ENCODE assay signal across 1 cellular context in the genomic region with DNA sequence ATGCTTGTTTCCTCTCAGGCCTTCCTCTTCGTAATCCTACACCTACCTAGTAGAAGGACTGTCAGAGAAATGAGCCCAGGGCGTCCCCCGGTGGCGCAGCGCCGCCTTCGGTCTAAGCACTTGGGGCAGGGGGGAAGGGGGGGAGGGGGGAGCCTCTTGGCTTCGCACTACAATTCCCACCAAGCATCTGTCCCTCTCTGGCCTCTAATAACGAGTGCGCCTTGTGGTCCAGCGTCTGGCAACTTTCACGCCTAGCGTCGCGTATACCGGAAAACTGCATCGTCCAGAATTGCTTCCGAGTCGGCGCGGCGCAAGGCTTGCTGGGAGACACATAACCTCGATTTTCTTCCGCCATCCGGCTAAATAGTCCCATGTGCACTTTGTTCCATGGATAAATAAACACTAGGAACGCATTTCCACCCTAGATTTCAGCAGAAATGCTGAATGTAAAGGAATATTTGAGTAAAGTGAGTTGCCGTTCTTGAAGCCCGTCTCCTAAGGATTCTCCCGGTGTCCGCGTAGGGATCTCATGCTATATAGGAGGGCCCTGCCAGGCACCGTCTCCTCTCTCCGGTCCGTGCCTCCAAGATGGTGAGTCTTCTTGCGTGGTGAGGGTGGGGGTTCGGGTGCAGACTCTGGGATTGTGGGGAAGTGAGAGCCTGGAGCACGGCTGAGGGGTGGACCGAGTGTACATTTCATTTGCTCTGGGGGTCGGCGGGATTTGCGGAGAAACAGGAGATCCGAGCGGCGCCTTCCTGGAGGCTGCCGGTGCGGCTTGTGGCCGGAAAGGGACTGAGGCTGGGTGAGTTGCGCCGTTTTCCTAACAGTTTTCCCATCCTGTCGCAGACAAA.
TF ChIP-seq lines count a peak whose summit lies in the region.

A gene (plus strand): TSS at position 340 of the 851 bp plus-strand sequence. CDS start 249 bp downstream, at position 589.

TF ChIP-seq in HEK293, 187 proteins besides CTCF, POLR2A, EP300 and RAD21 (continued from another document):
- TF ChIP-seq, protein P1, sequence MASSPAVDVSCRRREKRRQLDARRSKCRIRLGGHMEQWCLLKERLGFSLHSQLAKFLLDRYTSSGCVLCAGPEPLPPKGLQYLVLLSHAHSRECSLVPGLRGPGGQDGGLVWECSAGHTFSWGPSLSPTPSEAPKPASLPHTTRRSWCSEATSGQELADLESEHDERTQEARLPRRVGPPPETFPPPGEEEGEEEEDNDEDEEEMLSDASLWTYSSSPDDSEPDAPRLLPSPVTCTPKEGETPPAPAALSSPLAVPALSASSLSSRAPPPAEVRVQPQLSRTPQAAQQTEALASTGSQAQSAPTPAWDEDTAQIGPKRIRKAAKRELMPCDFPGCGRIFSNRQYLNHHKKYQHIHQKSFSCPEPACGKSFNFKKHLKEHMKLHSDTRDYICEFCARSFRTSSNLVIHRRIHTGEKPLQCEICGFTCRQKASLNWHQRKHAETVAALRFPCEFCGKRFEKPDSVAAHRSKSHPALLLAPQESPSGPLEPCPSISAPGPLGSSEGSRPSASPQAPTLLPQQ (tag by site-specific recombination; IDR thresholded peaks at IDR 0.05), result peak; percentile 94
- TF ChIP-seq, protein P2, sequence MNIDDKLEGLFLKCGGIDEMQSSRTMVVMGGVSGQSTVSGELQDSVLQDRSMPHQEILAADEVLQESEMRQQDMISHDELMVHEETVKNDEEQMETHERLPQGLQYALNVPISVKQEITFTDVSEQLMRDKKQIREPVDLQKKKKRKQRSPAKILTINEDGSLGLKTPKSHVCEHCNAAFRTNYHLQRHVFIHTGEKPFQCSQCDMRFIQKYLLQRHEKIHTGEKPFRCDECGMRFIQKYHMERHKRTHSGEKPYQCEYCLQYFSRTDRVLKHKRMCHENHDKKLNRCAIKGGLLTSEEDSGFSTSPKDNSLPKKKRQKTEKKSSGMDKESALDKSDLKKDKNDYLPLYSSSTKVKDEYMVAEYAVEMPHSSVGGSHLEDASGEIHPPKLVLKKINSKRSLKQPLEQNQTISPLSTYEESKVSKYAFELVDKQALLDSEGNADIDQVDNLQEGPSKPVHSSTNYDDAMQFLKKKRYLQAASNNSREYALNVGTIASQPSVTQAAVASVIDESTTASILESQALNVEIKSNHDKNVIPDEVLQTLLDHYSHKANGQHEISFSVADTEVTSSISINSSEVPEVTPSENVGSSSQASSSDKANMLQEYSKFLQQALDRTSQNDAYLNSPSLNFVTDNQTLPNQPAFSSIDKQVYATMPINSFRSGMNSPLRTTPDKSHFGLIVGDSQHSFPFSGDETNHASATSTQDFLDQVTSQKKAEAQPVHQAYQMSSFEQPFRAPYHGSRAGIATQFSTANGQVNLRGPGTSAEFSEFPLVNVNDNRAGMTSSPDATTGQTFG (tag by site-specific recombination; IDR thresholded peaks at IDR 0.05; ENCODE audit: borderline replicate concordance), result peak; percentile 90
- TF ChIP-seq ZNF76 (tag by site-specific recombination; IDR thresholded peaks at IDR 0.05; ENCODE audit: borderline replicate concordance, low read depth), result peak; percentile 99
- TF ChIP-seq ZNF24 (tag by site-specific recombination; IDR thresholded peaks at IDR 0.05), result peak; percentile 98
- TF ChIP-seq ZNF561 (tag by site-specific recombination; IDR thresholded peaks at IDR 0.05; ENCODE audit: borderline replicate concordance), result peak; percentile 99
- TF ChIP-seq, protein P3, sequence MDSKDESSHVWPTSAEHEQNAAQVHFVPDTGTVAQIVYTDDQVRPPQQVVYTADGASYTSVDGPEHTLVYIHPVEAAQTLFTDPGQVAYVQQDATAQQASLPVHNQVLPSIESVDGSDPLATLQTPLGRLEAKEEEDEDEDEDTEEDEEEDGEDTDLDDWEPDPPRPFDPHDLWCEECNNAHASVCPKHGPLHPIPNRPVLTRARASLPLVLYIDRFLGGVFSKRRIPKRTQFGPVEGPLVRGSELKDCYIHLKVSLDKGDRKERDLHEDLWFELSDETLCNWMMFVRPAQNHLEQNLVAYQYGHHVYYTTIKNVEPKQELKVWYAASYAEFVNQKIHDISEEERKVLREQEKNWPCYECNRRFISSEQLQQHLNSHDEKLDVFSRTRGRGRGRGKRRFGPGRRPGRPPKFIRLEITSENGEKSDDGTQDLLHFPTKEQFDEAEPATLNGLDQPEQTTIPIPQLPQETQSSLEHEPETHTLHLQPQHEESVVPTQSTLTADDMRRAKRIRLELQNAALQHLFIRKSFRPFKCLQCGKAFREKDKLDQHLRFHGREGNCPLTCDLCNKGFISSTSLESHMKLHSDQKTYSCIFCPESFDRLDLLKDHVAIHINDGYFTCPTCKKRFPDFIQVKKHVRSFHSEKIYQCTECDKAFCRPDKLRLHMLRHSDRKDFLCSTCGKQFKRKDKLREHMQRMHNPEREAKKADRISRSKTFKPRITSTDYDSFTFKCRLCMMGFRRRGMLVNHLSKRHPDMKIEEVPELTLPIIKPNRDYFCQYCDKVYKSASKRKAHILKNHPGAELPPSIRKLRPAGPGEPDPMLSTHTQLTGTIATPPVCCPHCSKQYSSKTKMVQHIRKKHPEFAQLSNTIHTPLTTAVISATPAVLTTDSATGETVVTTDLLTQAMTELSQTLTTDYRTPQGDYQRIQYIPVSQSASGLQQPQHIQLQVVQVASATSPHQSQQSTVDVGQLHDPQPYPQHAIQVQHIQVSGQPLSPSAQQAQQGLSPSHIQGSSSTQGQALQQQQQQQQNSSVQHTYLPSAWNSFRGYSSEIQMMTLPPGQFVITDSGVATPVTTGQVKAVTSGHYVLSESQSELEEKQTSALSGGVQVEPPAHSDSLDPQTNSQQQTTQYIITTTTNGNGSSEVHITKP (tag by site-specific recombination; IDR thresholded peaks at IDR 0.05), result peak; percentile 56
- peak; percentile 65; the same call in 1 of the 2 replicates for TF ChIP-seq GLI4 (tag by site-specific recombination; IDR thresholded peaks at IDR 0.05)
- 0 out of 2 replicates have a peak, but pooled peaks have one; percentile 7 for TF ChIP-seq ZNF548 (tag by site-specific recombination; IDR thresholded peaks at IDR 0.05)
- TF ChIP-seq BCL11A (tag by site-specific recombination; IDR thresholded peaks at IDR 0.05; ENCODE audit: low read depth), result peak; percentile 76
- 0 out of 2 replicates have a peak, but pooled peaks have one; percentile 11 for TF ChIP-seq HOXC10 (CRISPR knock-in tag; IDR thresholded peaks at IDR 0.05)
- TF ChIP-seq ZNF473 (tag by site-specific recombination; IDR thresholded peaks at IDR 0.05), result no peak
- TF ChIP-seq, protein P4, sequence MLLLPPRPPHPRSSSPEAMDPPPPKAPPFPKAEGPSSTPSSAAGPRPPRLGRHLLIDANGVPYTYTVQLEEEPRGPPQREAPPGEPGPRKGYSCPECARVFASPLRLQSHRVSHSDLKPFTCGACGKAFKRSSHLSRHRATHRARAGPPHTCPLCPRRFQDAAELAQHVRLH (tag by site-specific recombination; IDR thresholded peaks at IDR 0.05), result peak; percentile 98
- peak; percentile 94 for TF ChIP-seq KLF16 (tag by site-specific recombination; IDR thresholded peaks at IDR 0.05)
